ENCODE assay signal across 1 cellular context in genomic region chr9:131197160-131197911, GRCh38.
TF ChIP-seq lines count a peak whose summit lies in the region.

No MANE protein-coding gene starts in this region.

TF ChIP-seq in IMR-90, 13 proteins besides CTCF, POLR2A, EP300 and RAD21 (continued from another document):
- TF ChIP-seq ELK1 (IDR thresholded peaks at IDR 0.05; ENCODE audit: borderline replicate concordance, low read depth, low read length) = no peak
- no peak for TF ChIP-seq MAZ (IDR thresholded peaks at IDR 0.05; ENCODE audit: borderline replicate concordance, low read depth, low read length)
- TF ChIP-seq USF2 (IDR thresholded peaks at IDR 0.05; ENCODE audit: low read depth, low read length) = no peak
- no peak for TF ChIP-seq BHLHE40 (IDR thresholded peaks at IDR 0.05; ENCODE audit: low read depth, low read length)
- TF ChIP-seq FOS (IDR thresholded peaks at IDR 0.05; ENCODE audit: low read depth, low read length) = no peak
- TF ChIP-seq MAFK (IDR thresholded peaks at IDR 0.05; ENCODE audit: low read depth, low read length) = no peak
- TF ChIP-seq RCOR1 (IDR thresholded peaks at IDR 0.05; ENCODE audit: insufficient replicate concordance, low read length) = no peak
